Comparison of ENCODE assay signal across 11 cellular contexts in genomic region chr10:124231188-124232135, GRCh38.
DNase-seq lines count a peak whose midpoint lies in the region; ATAC-seq and TF ChIP-seq lines count a peak whose summit lies in the region.
"Had no signal": no experiment of that assay in that cellular context is flagged by ENCODE, and none has a peak within 500 bp of the region (broad histone marks: within the 10 kb centered on the region; RNA-seq: fewer than 3 reads in every experiment).

No MANE protein-coding gene starts in this region.

- H3K27me3 ChIP-seq in A673 (replicated peaks; ENCODE audit: insufficient read depth, low read depth, low read length, poor library complexity) (no peaks in the 10 kb centered on the region), suprapubic skin (no peaks in the 10 kb centered on the region), BE2C (no peaks in the 10 kb centered on the region)
- H3K27me3 ChIP-seq: adrenal gland had no signal

- H3K4me1 Mint-ChIP-seq in T-helper 17 cell (peaks cover 3% of the 10 kb centered on the region), MCF 10A (ENCODE audit: insufficient read depth, unreplicated experiment) (no peaks in the 10 kb centered on the region)
- H3K4me1 Mint-ChIP-seq: CD14-positive monocyte had no signal

- whole genome bisulfite sequencing in suprapubic skin: 92% methylated on average over 7 of the region's 8 CpGs

- H3K4me3 ChIP-seq in A673 (ENCODE audit: low read depth, low read length, poor library complexity, severe bottlenecking): no peak overlapping the region
- no peak overlapping the region for H3K4me3 ChIP-seq in suprapubic skin
- no peak overlapping the region for H3K4me3 ChIP-seq in BE2C (ENCODE audit: low read depth, low read length)
- H3K4me3 ChIP-seq: adrenal gland had no signal

- peak; percentile 72 for ATAC-seq in T-helper 17 cell
- ATAC-seq in HG02798 (IDR thresholded peaks at IDR 0.05; ENCODE audit: poor library complexity, unreplicated experiment): no peak

- POLR2A ChIA-PET in A673 (lab: Charles Lee; ENCODE audit: low non-redundant PET) (no interaction called here), MCF 10A (lab: Yijun Ruan, JAX) (no interaction called here)

- intact Hi-C loops in A673 (cut with micrococcal nuclease; ENCODE audit: unreplicated experiment): no loop called here
- intact Hi-C loops in MCF 10A (cut with micrococcal nuclease): no loop called here

- CTCF ChIA-PET in A673 (lab: Charles Lee): no interaction called here
- CTCF ChIA-PET in MCF 10A (lab: Yijun Ruan, JAX): interaction anchor here (0.9 kb wide), 1 partner anchor 158 kb away, joined by 3 read pairs; no protein-coding TSS in a partner anchor

- H3K27ac Mint-ChIP-seq in T-helper 17 cell: peak overlapping the region; percentile 91
- H3K27ac Mint-ChIP-seq in MCF 10A (ENCODE audit: low read depth, unreplicated experiment): no peak overlapping the region

- BruUV-seq in A673 (replicated peaks; lab: Mats Ljungman, UMichigan) (no TSS peak), MCF 10A (replicated peaks; lab: Mats Ljungman, UMichigan) (no TSS peak)

- no peak for TF ChIP-seq POLR2A in suprapubic skin (IDR thresholded peaks at IDR 0.05)

- H3K36me3 Mint-ChIP-seq in T-helper 17 cell (ENCODE audit: low read depth): no peaks in the 10 kb centered on the region
- peaks cover 5% of the 10 kb centered on the region for H3K36me3 Mint-ChIP-seq in MCF 10A (ENCODE audit: insufficient read depth, unreplicated experiment)
- H3K36me3 Mint-ChIP-seq: CD14-positive monocyte had no signal

- no peak for TF ChIP-seq CTCF in A673 (conservative IDR thresholded peaks at IDR 0.05; ENCODE audit: low read depth, low read length)
- TF ChIP-seq CTCF in GM20000 (IDR thresholded peaks at IDR 0.05; ENCODE audit: extremely low read depth, missing control alignments): no peak
- no peak for TF ChIP-seq CTCF in suprapubic skin (IDR thresholded peaks at IDR 0.05)
- TF ChIP-seq CTCF in BE2C (IDR thresholded peaks at IDR 0.05; ENCODE audit: low read depth, low read length): no peak
- no peak for TF ChIP-seq CTCF in MCF 10A (IDR thresholded peaks at IDR 0.05; ENCODE audit: unreplicated experiment)

- peaks cover 7% of the 10 kb centered on the region for H3K9me3 Mint-ChIP-seq in MCF 10A (ENCODE audit: unreplicated experiment)

- H3K4me1 ChIP-seq in A673 (ENCODE audit: insufficient read depth, low read length, poor library complexity, severe bottlenecking): no peaks in the 10 kb centered on the region
- H3K4me1 ChIP-seq in suprapubic skin: no peaks in the 10 kb centered on the region
- H3K4me1 ChIP-seq in BE2C: peaks cover 9% of the 10 kb centered on the region

- peak; percentile 26 for DNase-seq in A673 (ENCODE audit: low spot score)
- peak; percentile 63 for DNase-seq in GM20000 (ENCODE audit: low spot score)
- DNase-seq in T-helper 17 cell: peak in 2 of 3 donors; percentile 18 to 36
- DNase-seq in effector CD4-positive, alpha-beta T cell: peak; percentile 42
- DNase-seq in suprapubic skin (ENCODE audit: low spot score in 2 of 2): no peak
- DNase-seq in BE2C: no peak
- no peak for DNase-seq in MCF 10A (ENCODE audit: unreplicated experiment)
- DNase-seq: NCI-H1092 treated with DMSO at 0.1 percent for 48 hours had no signal

- H3K27ac ChIP-seq in A673 (ENCODE audit: low read depth, low read length, poor library complexity, severe bottlenecking) (no peak overlapping the region), suprapubic skin (no peak overlapping the region)

- H3K9me3 ChIP-seq in A673 (ENCODE audit: low read depth, low read length, poor library complexity, severe bottlenecking): peaks cover 15% of the 10 kb centered on the region
- H3K9me3 ChIP-seq in T-helper 17 cell (ENCODE audit: control insufficient read depth, low read length, poor library complexity, severe bottlenecking): no peaks in the 10 kb centered on the region
- no peaks in the 10 kb centered on the region for H3K9me3 ChIP-seq in suprapubic skin
- H3K9me3 ChIP-seq in BE2C: no peaks in the 10 kb centered on the region; the same call in none of the 2 replicates
- H3K9me3 ChIP-seq: adrenal gland had no signal

- H3K36me3 ChIP-seq in A673 (ENCODE audit: insufficient read depth, low read length, poor library complexity, severe bottlenecking) (no peaks in the 10 kb centered on the region), suprapubic skin (no peaks in the 10 kb centered on the region), BE2C (no peaks in the 10 kb centered on the region)
- H3K36me3 ChIP-seq: adrenal gland had no signal

- H3K4me3 Mint-ChIP-seq in T-helper 17 cell (peak overlapping the region; percentile 79), MCF 10A (ENCODE audit: unreplicated experiment) (no peak overlapping the region)
- H3K4me3 Mint-ChIP-seq: CD14-positive monocyte had no signal

- TF ChIP-seq EP300 in suprapubic skin (IDR thresholded peaks at IDR 0.05): no peak

- H3K27me3 Mint-ChIP-seq in T-helper 17 cell (no peaks in the 10 kb centered on the region), MCF 10A (ENCODE audit: insufficient read depth, unreplicated experiment) (no peaks in the 10 kb centered on the region)

Comparison
In these comparisons a context has a peak if more than half of its experiments do, and no peak if none do; other contexts are left out.
1. DNase-seq: peak in A673 (single experiment), GM20000 (single experiment), T-helper 17 cell (2 of 3) and effector CD4-positive, alpha-beta T cell (single experiment); none in suprapubic skin (0 of 2), BE2C (single experiment) and MCF 10A (single experiment).